8 cellular contexts compared by ENCODE assay signal in the genomic region with DNA sequence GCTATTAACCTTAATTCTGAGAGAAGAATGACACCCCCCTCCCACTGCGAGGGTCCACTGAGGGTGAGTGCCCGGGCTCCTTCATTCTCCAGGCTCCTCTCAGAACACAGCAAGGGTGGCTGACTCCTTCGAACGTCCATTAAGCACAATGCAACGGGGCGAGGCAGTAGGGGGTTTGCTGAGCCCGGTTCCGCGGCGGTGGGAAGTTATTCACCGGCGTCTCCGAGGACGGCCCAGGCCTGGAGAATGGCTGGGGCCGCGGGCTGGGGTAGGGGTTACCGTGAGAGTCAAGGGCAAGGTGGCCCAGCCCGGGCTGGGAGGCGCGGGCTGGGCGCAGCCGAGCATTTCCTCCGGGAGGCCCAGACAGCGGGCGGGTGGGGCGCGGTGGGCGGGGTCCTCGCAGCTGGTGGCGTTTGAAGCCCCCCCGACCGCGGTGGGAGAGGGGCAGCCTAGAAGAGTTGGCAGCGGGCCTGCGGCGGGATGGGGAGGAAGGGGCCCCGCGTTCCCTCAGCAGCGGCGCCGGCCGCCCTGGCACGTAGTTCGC. TPM values are rescaled to one million over a fixed set of nuclear protein-coding genes. Genes with fewer than 3 reads are reported as not detected.
DNase-seq lines count a peak whose midpoint lies in the region; TF ChIP-seq lines count a peak whose summit lies in the region.

No MANE protein-coding gene starts in this region.

- H3K9me3 Mint-ChIP-seq in Calu3 (ENCODE audit: low read depth, unreplicated experiment): no peaks in the 10 kb centered on the region

- H3K4me2 ChIP-seq in parathyroid adenoma (ENCODE audit: low read length): peak overlapping the region; percentile 72

- H3K27me3 ChIP-seq in H7 (ENCODE audit: control insufficient read depth, insufficient read depth, low read length): peaks cover 2% of the 10 kb centered on the region; the same call in 1 of the 2 replicates
- no peaks in the 10 kb centered on the region for H3K27me3 ChIP-seq in cardiac muscle cell
- no peaks in the 10 kb centered on the region for H3K27me3 ChIP-seq in parathyroid adenoma (ENCODE audit: control insufficient read depth, insufficient read depth, low read length)

- TF ChIP-seq CTCF in Calu3 (IDR thresholded peaks at IDR 0.05; ENCODE audit: unreplicated experiment) (no peak), cardiac muscle cell (IDR thresholded peaks at IDR 0.05; ENCODE audit: low read depth, low read length) (no peak), parathyroid adenoma (IDR thresholded peaks at IDR 0.05) (no peak)

- H3K27ac ChIP-seq in cardiac muscle cell (peak overlapping the region; percentile 87), parathyroid adenoma (peak overlapping the region; percentile 95)

- H3K4me1 ChIP-seq in cardiac muscle cell (ENCODE audit: low read depth) (peaks cover 13% of the 10 kb centered on the region), parathyroid adenoma (peaks cover 1% of the 10 kb centered on the region)

- DNase-seq in Calu3 (peak; percentile 3), H7 (peak; percentile 81), NCI-H526 treated with DMSO at 0.1 percent for 48 hours (lab: John Stamatoyannopoulos, UW) (peak; percentile 3), cardiac muscle cell (ENCODE audit: low read depth in 1 of 2, low spot score in 1 of 2) (peak in 1 of 2 donors; percentile 70), SKM-1 treated with dmso at 0.1 percent for 144 hours (lab: John Stamatoyannopoulos, UW; ENCODE audit: unreplicated experiment) (no peak), cerebellum (ENCODE audit: low spot score) (no peak)
- peak; percentile 58 for DNase-seq in activated naive CD4-positive, alpha-beta T cell treated with Interleukin-2 at 50 U/mL for 16 hours

- H3K4me3 ChIP-seq in H7 (ENCODE audit: insufficient read depth, low read depth, low read length) (peak overlapping the region; percentile 90), cardiac muscle cell (peak overlapping the region; percentile 95), parathyroid adenoma (ENCODE audit: low read depth, low read length) (peak overlapping the region; percentile 77)

- H3K79me2 ChIP-seq in parathyroid adenoma: peaks cover 2% of the 10 kb centered on the region

- no peaks in the 10 kb centered on the region for H3K27me3 Mint-ChIP-seq in Calu3 (ENCODE audit: unreplicated experiment)

- no peaks in the 10 kb centered on the region for H3K4me1 Mint-ChIP-seq in Calu3 (ENCODE audit: low read depth, unreplicated experiment)

- H3K36me3 ChIP-seq in H7 (replicated peaks; ENCODE audit: control insufficient read depth, insufficient read depth, low read length): no peaks in the 10 kb centered on the region
- no peaks in the 10 kb centered on the region for H3K36me3 ChIP-seq in cardiac muscle cell
- no peaks in the 10 kb centered on the region for H3K36me3 ChIP-seq in parathyroid adenoma (ENCODE audit: control insufficient read depth, insufficient read depth, low read length)

- H3K4me3 Mint-ChIP-seq in Calu3 (ENCODE audit: low read depth, unreplicated experiment): peak overlapping the region; percentile 70

- BruUV-seq in Calu3 (replicated peaks; lab: Mats Ljungman, UMichigan): no TSS peak

- no peak overlapping the region for H3K27ac Mint-ChIP-seq in Calu3 (ENCODE audit: unreplicated experiment)

- intact Hi-C loops in Calu3 (cut with micrococcal nuclease; ENCODE audit: unreplicated experiment): loop anchor here (10.0 kb wide), 1 partner anchor 111 kb away; no protein-coding TSS in a partner anchor

- peak overlapping the region; percentile 92 for H3K9ac ChIP-seq in parathyroid adenoma

- CTCF ChIA-PET in Calu3 (lab: Charles Lee): no interaction called here

- peak overlapping the region; percentile 81 for H2AFZ ChIP-seq in parathyroid adenoma

- H3K36me3 Mint-ChIP-seq in Calu3 (ENCODE audit: insufficient read depth, unreplicated experiment): peaks cover 24% of the 10 kb centered on the region

- H3K9me3 ChIP-seq in cardiac muscle cell (ENCODE audit: low read depth) (no peaks in the 10 kb centered on the region), parathyroid adenoma (ENCODE audit: control insufficient read depth, low read length) (no peaks in the 10 kb centered on the region)

RNA-seq across cellular contexts. Expression of gene KLF13, which starts 1.1 kb away (rescaled TPM):
- total RNA-seq in Calu3 (2022) (14.1 and 22.9 TPM in 2 replicates), cardiac muscle cell (26.3 and 35.7 TPM in 2 replicates), cerebellum (28.9 TPM)
- 29.5 and 36.5 TPM in 2 replicates for total RNA-seq in H7 (2014; rRNA removed; shearing (Covaris generic))
- 15.1 and 34.8 TPM in 2 replicates for polyA plus RNA-seq in cardiac muscle cell

Comparison
In these comparisons a context has a peak if more than half of its experiments do, and no peak if none do; other contexts are left out.
1. DNase-seq: peak in Calu3 (single experiment), H7 (single experiment), NCI-H526 treated with DMSO at 0.1 percent for 48 hours (single experiment) and activated naive CD4-positive, alpha-beta T cell treated with Interleukin-2 at 50 U/mL for 16 hours (single experiment); none in SKM-1 treated with dmso at 0.1 percent for 144 hours (single experiment) and cerebellum (single experiment).
2. Peak in every context shown above with its lines, with median percentiles within 50 percentile points of each other: H3K4me3 ChIP-seq.